In the genomic region with DNA sequence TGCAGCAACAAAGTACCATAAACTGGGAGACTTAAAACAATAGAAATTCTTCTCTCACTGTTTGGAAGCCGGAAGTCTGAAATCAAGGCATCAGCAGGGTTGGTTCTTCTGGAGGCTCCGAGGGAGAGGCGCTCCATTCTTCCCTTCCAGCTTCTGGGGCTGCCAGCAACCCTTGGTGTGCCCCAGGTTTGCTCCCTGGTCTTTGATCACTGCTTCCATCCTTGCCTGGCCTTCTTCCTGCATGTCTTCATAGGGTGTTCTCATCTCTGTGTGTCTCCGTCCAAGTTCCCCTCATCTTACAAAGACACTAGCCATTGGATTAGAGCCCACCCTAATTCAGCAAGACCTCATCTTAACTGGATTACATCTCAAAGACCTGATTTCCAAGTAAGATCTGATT, we compare ENCODE assay signal across 29 cellular contexts.
"Had no signal": no experiment of that assay in that cellular context is flagged by ENCODE, and none has a peak within 500 bp of the region (broad histone marks: within the 10 kb centered on the region; RNA-seq: fewer than 3 reads in every experiment).

No MANE protein-coding gene starts in this region.

- DNase-seq: naive thymus-derived CD4-positive, alpha-beta T cell; natural killer cell; occipital lobe; ovary; posterior cingulate gyrus; psoas muscle; right cardiac atrium; right lobe of liver; sigmoid colon; small intestine; stimulated activated CD4-positive, alpha-beta T cell treated with anti-CD3 and anti-CD28 coated beads, Interleukin-15, amount 100 ng/mL, for 24 hours; stimulated activated CD4-positive, alpha-beta T cell treated with anti-CD3 and anti-CD28 coated beads, Interleukin-2, amount 100 ng/mL, for 24 hours; stimulated activated CD4-positive, alpha-beta T cell treated with anti-CD3 and anti-CD28 coated beads, Interleukin-2, amount 100 ng/mL, for 48 hours; stimulated activated CD4-positive, alpha-beta T cell treated with anti-CD3 and anti-CD28 coated beads, Interleukin-4, amount 100 ng/mL, for 24 hours; stimulated activated naive B cell treated with anti-CD40 and anti-IgM and Interleukin-4, amounts not matched to agents 10 μg/mL and 1 μg/mL and 100 μg/mL, for 72 hours; stimulated activated naive CD4-positive, alpha-beta T cell treated with Interleukin-2 at 50 U/mL for 16 hours; stomach; thyroid gland; trophoblast cell; upper lobe of left lung had no signal

- H3K9me3 Mint-ChIP-seq: naive thymus-derived CD4-positive, alpha-beta T cell; natural killer cell; nephron; stimulated activated effector memory CD8-positive, alpha-beta T cell treated with anti-CD3 and anti-CD28 coated beads, Interleukin-12 subunit alpha, Interleukin-12 subunit beta, amount 100 ng/mL, for 72 hours; stimulated activated naive B cell treated with anti-CD40 and anti-IgM and Interleukin-4, amounts not matched to agents 10 μg/mL and 1 μg/mL and 100 μg/mL, for 72 hours; stimulated activated naive CD8-positive, alpha-beta T cell treated with anti-CD3 and anti-CD28 coated beads, Interleukin-15, Interleukin-2, amounts not matched to agents 100 ng/mL and 50 ng/mL, for 24 hours had no signal

- H3K36me3 ChIP-seq: neural progenitor cell, ovary, right lobe of liver, sigmoid colon, stomach, thoracic aorta, thyroid gland, tibial nerve, upper lobe of left lung, vagina had no signal

- H3K4me3 ChIP-seq: neural progenitor cell, ovary, psoas muscle, right lobe of liver, sigmoid colon, stomach, thoracic aorta, thyroid gland, tibial nerve, upper lobe of left lung, vagina had no signal

- H3K4me3 Mint-ChIP-seq: naive thymus-derived CD4-positive, alpha-beta T cell; natural killer cell; nephron; neural progenitor cell; stimulated activated effector memory CD8-positive, alpha-beta T cell treated with anti-CD3 and anti-CD28 coated beads, Interleukin-12 subunit alpha, Interleukin-12 subunit beta, amount 100 ng/mL, for 72 hours; stimulated activated naive B cell treated with anti-CD40 and anti-IgM and Interleukin-4, amounts not matched to agents 10 μg/mL and 1 μg/mL and 100 μg/mL, for 72 hours; stimulated activated naive CD8-positive, alpha-beta T cell treated with anti-CD3 and anti-CD28 coated beads, Interleukin-15, Interleukin-2, amounts not matched to agents 100 ng/mL and 50 ng/mL, for 24 hours had no signal

- ATAC-seq: naive thymus-derived CD4-positive, alpha-beta T cell; natural killer cell; psoas muscle; right cardiac atrium; right lobe of liver; stimulated activated effector memory CD8-positive, alpha-beta T cell treated with anti-CD3 and anti-CD28 coated beads, Interleukin-12 subunit alpha, Interleukin-12 subunit beta, amount 100 ng/mL, for 72 hours; stimulated activated naive B cell treated with anti-CD40 and anti-IgM and Interleukin-4, amounts not matched to agents 10 μg/mL and 1 μg/mL and 100 μg/mL, for 72 hours had no signal

- H3K4me1 Mint-ChIP-seq: natural killer cell; nephron; stimulated activated effector memory CD8-positive, alpha-beta T cell treated with anti-CD3 and anti-CD28 coated beads, Interleukin-12 subunit alpha, Interleukin-12 subunit beta, amount 100 ng/mL, for 72 hours had no signal

- H3K27ac ChIP-seq: neural progenitor cell, ovary, parathyroid adenoma, psoas muscle, right lobe of liver, sigmoid colon, stomach, thoracic aorta, thyroid gland, tibial nerve, upper lobe of left lung, vagina had no signal

- H3K27me3 ChIP-seq: neural progenitor cell, ovary, right lobe of liver, sigmoid colon, thyroid gland, upper lobe of left lung, vagina had no signal

- H3K4me2 ChIP-seq: neural progenitor cell had no signal

- H3K9ac ChIP-seq: neural progenitor cell, parathyroid adenoma had no signal

- H3K36me3 Mint-ChIP-seq: naive thymus-derived CD4-positive, alpha-beta T cell; natural killer cell; neural progenitor cell; stimulated activated effector memory CD8-positive, alpha-beta T cell treated with anti-CD3 and anti-CD28 coated beads, Interleukin-12 subunit alpha, Interleukin-12 subunit beta, amount 100 ng/mL, for 72 hours; stimulated activated naive B cell treated with anti-CD40 and anti-IgM and Interleukin-4, amounts not matched to agents 10 μg/mL and 1 μg/mL and 100 μg/mL, for 72 hours had no signal

- H3K79me2 ChIP-seq: parathyroid adenoma had no signal

- H3K4me1 ChIP-seq: parathyroid adenoma, psoas muscle, right lobe of liver, sigmoid colon, stomach, tibial nerve, upper lobe of left lung, vagina had no signal

- H3K27ac Mint-ChIP-seq: naive thymus-derived CD4-positive, alpha-beta T cell; natural killer cell; nephron; neural progenitor cell; progenitor cell of endocrine pancreas; stimulated activated effector memory CD8-positive, alpha-beta T cell treated with anti-CD3 and anti-CD28 coated beads, Interleukin-12 subunit alpha, Interleukin-12 subunit beta, amount 100 ng/mL, for 72 hours; stimulated activated naive B cell treated with anti-CD40 and anti-IgM and Interleukin-4, amounts not matched to agents 10 μg/mL and 1 μg/mL and 100 μg/mL, for 72 hours; stimulated activated naive CD8-positive, alpha-beta T cell treated with anti-CD3 and anti-CD28 coated beads, Interleukin-15, Interleukin-2, amounts not matched to agents 100 ng/mL and 50 ng/mL, for 24 hours had no signal
